20 cellular contexts compared by ENCODE assay signal in the genomic region with DNA sequence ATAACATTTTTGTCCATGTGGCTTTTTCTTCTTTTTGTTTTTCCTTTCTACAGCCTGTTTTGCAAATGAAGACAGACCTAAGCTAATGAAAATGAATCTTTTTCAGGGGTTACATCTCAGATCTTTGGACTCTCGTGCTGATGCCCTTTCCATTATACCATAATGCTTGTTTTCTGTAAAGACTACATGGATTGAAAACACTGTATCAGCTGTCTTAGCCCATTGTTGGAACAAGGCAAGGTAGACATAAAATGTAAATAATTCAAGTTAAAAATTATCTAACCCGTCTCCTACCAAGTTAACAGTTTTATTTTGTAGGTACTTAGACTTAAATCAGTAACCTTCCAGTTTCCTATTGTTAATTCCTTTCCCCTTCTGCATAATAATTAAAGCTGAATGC.
"Had no signal": no experiment of that assay in that cellular context is flagged by ENCODE, and none has a peak within 500 bp of the region (broad histone marks: within the 10 kb centered on the region; RNA-seq: fewer than 3 reads in every experiment).

No MANE protein-coding gene starts in this region.

- H3K36me3 ChIP-seq: colonic mucosa, gastroesophageal sphincter, left ventricle myocardium inferior, lower lobe of right lung, right atrium auricular region, stomach, thoracic aorta, transverse colon had no signal

- H3K27me3 Mint-ChIP-seq: memory B cell had no signal

- H3K27ac Mint-ChIP-seq: memory B cell had no signal

- H3K4me3 Mint-ChIP-seq: memory B cell, nephron progenitor cell had no signal

- ATAC-seq: gastroesophageal sphincter, left cardiac atrium had no signal

- H3K4me3 ChIP-seq: colonic mucosa, esophagus squamous epithelium, gastroesophageal sphincter, left ventricle myocardium inferior, lower lobe of right lung, right atrium auricular region, stomach, thoracic aorta, transverse colon had no signal

- H3K27ac ChIP-seq: colonic mucosa, esophagus squamous epithelium, gastroesophageal sphincter, left ventricle myocardium inferior, lower lobe of right lung, right atrium auricular region, thoracic aorta, transverse colon had no signal

- H3K27me3 ChIP-seq: colonic mucosa, esophagus squamous epithelium, gastroesophageal sphincter, right atrium auricular region, stomach, transverse colon had no signal

- H3K9me3 ChIP-seq: colonic mucosa, esophagus squamous epithelium, gastroesophageal sphincter, left ventricle myocardium inferior, lower lobe of right lung, right atrium auricular region, stomach, thoracic aorta, transverse colon had no signal

- DNase-seq: colonic mucosa; dermis blood vessel endothelial cell; esophagus squamous epithelium; foreskin fibroblast; glutamatergic neuron; kidney; left cardiac atrium; left ventricle myocardium inferior; midbrain; nephron progenitor cell; stimulated activated CD4-positive, alpha-beta T cell treated with anti-CD3 and anti-CD28 coated beads, Interleukin-12 subunit alpha, Interleukin-12 subunit beta, amount 100 ng/mL, for 4 hours; stimulated activated naive CD4-positive, alpha-beta T cell; stomach; substantia nigra; transverse colon had no signal

- H3K9me3 Mint-ChIP-seq: memory B cell, nephron progenitor cell had no signal

- H3K4me1 ChIP-seq: colonic mucosa had no signal
